In genomic region chr3:15647629-15648167, GRCh38 we compare ENCODE assay signal across 8 cellular contexts. TPM values are rescaled to one million over a fixed set of nuclear protein-coding genes. Genes with fewer than 3 reads are reported as not detected.
DNase-seq lines count a peak whose midpoint lies in the region; ATAC-seq and TF ChIP-seq lines count a peak whose summit lies in the region.

No MANE protein-coding gene starts in this region.

- POLR2A ChIA-PET in PC-9 (lab: Charles Lee; ENCODE audit: unreplicated experiment), result interaction anchor here (0.7 kb wide), 2 partner anchors 8 to 10 kb away, joined by 4 to 6 read pairs; no protein-coding TSS in a partner anchor

- TSS peak; percentile 87 for BruUV-seq in PC-9 (replicated peaks; lab: Mats Ljungman, UMichigan)

- H3K36me3 Mint-ChIP-seq in endodermal cell (ENCODE audit: low read depth), result peaks cover 28% of the 10 kb centered on the region

- H3K27ac Mint-ChIP-seq in endodermal cell, result no peak overlapping the region

- no peak overlapping the region; the same call in 1 of the 2 replicates for H3K4me3 ChIP-seq in PC-9
- no peak overlapping the region for H3K4me3 ChIP-seq in endodermal cell (ENCODE audit: low read length)

- DNase-seq in PC-9 (peak; percentile 25 to 64), left ventricle myocardium superior (no peak), endodermal cell (no peak), NCI-H1092 (lab: John Stamatoyannopoulos, UW) (no peak)
- DNase-seq in activated effector memory CD4-positive, alpha-beta T cell treated with anti-CD3 and anti-CD28 coated beads, Interleukin-2, amount 50 U/mL, for 16 hours, result peak; percentile 79
- peak in 4 of 6 experiments; percentile 11 to 69 (median 66) for DNase-seq in stimulated activated naive CD4-positive, alpha-beta T cell (lab: John Stamatoyannopoulos, UW)

- TF ChIP-seq CTCF in PC-9 (conservative IDR thresholded peaks at IDR 0.05) (no peak), endodermal cell (conservative IDR thresholded peaks at IDR 0.05) (no peak)

- H3K9me3 Mint-ChIP-seq in endodermal cell, result peaks cover 2% of the 10 kb centered on the region

- peak; percentile 81 for ATAC-seq in GM18519 (IDR thresholded peaks at IDR 0.05; ENCODE audit: low FRiP score, unreplicated experiment)
- ATAC-seq in HG02870 (IDR thresholded peaks at IDR 0.05; ENCODE audit: unreplicated experiment), result peak; percentile 88
- peak; percentile 33 for ATAC-seq in left ventricle myocardium superior

- H3K9me2 ChIP-seq in PC-9 (ENCODE audit: insufficient read depth), result no peaks in the 10 kb centered on the region

- H4K20me1 ChIP-seq in PC-9 (ENCODE audit: insufficient read depth), result no peaks in the 10 kb centered on the region

- H3K9me3 ChIP-seq in PC-9 (ENCODE audit: insufficient read depth, low read depth), result peaks cover 12% of the 10 kb centered on the region; the same call in 1 of the 2 replicates
- H3K9me3 ChIP-seq in endodermal cell (ENCODE audit: control insufficient read depth, low read length), result no peaks in the 10 kb centered on the region

- CTCF ChIA-PET in PC-9 (lab: Charles Lee), result interaction anchor here (1.3 kb wide), 1 partner anchor 12 kb away, joined by 3 read pairs; no protein-coding TSS in a partner anchor

- H3K27ac ChIP-seq in PC-9 (peak overlapping the region; percentile 82), endodermal cell (ENCODE audit: low read depth, low read length) (no peak overlapping the region)

- H3F3A ChIP-seq in PC-9 (ENCODE audit: insufficient read depth, low read depth), result peaks cover 40% of the 10 kb centered on the region

- H2AFZ ChIP-seq in PC-9, result peak overlapping the region; percentile 21; the same call in 1 of the 2 replicates

- H3K36me3 ChIP-seq in PC-9 (ENCODE audit: low read depth) (no peaks in the 10 kb centered on the region), endodermal cell (ENCODE audit: control insufficient read depth, insufficient read depth, low read length) (peaks cover 6% of the 10 kb centered on the region)

- H3K27me3 Mint-ChIP-seq in endodermal cell (ENCODE audit: insufficient read depth), result no peaks in the 10 kb centered on the region

- no peaks in the 10 kb centered on the region for H3K4me1 Mint-ChIP-seq in endodermal cell

- no peak overlapping the region for H3K9ac ChIP-seq in endodermal cell (ENCODE audit: extremely low read depth, low read length, poor library complexity, severe bottlenecking)

- peaks cover 40% of the 10 kb centered on the region for H3K4me1 ChIP-seq in PC-9 (replicated peaks; ENCODE audit: insufficient read depth)
- H3K4me1 ChIP-seq in endodermal cell (ENCODE audit: control insufficient read depth, insufficient read depth, low read length), result no peaks in the 10 kb centered on the region

- H3K4me3 Mint-ChIP-seq in endodermal cell, result no peak overlapping the region

- no peaks in the 10 kb centered on the region for H3K79me2 ChIP-seq in PC-9 (ENCODE audit: low read depth)

- H3K27me3 ChIP-seq in PC-9 (ENCODE audit: insufficient read depth, low read depth), result no peaks in the 10 kb centered on the region
- no peaks in the 10 kb centered on the region for H3K27me3 ChIP-seq in endodermal cell (ENCODE audit: control insufficient read depth, insufficient read depth, low read length, poor library complexity, severe bottlenecking)

- intact Hi-C loops in PC-9 (cut with micrococcal nuclease; ENCODE audit: unreplicated experiment) (loop anchor here (1.0 to 2.0 kb wide), 2 partner anchors 16 to 211 kb away; no protein-coding TSS in a partner anchor), left ventricle myocardium superior (cut with micrococcal nuclease) (no loop called here)

- 94 to 95% methylated on average over 2 to 4 of the region's 4 CpGs for WGBS in endodermal cell (ENCODE audit: insufficient coverage in 1 of 2, insufficient read length in 1 of 2), 2 experiments

- H3K4me2 ChIP-seq in PC-9, result peak overlapping the region; percentile 73

RNA-seq across cellular contexts. Expression of gene BTD, which starts 46.2 kb away (rescaled TPM):
- total RNA-seq in PC-9 (2021), result 15.6 and 18.1 TPM in 2 replicates
- total RNA-seq in left ventricle myocardium superior, result 11.0 TPM
- 10 to 100 TPM; 25.7 to 27.8 TPM for total RNA-seq in endodermal cell
- polyA plus RNA-seq in endodermal cell (2013, experiment 1 of 2), result 17.7 TPM
- polyA plus RNA-seq in endodermal cell (2013, experiment 2 of 2), result 13.5 TPM

RNA-seq across cellular contexts. Expression of gene HACL1, which starts 46.3 kb away (rescaled TPM):
- total RNA-seq in PC-9 (2021), result 28.7 and 31.7 TPM in 2 replicates
- 15.6 TPM for total RNA-seq in left ventricle myocardium superior
- total RNA-seq in endodermal cell, result 10 to 100 TPM; 39.4 to 41.8 TPM
- polyA plus RNA-seq in endodermal cell (2013, experiment 1 of 2), result 24.6 TPM
- 23.7 TPM for polyA plus RNA-seq in endodermal cell (2013, experiment 2 of 2)

Comparison
In these comparisons a context has a peak if more than half of its experiments do, and no peak if none do; other contexts are left out.
1. ATAC-seq: peak in every context shown above with its lines; median percentile 88 in HG02870; 81 in GM18519; 33 in left ventricle myocardium superior.
2. DNase-seq: peak in PC-9 (2 of 2), activated effector memory CD4-positive, alpha-beta T cell treated with anti-CD3 and anti-CD28 coated beads, Interleukin-2, amount 50 U/mL, for 16 hours (single experiment) and stimulated activated naive CD4-positive, alpha-beta T cell (4 of 6); none in left ventricle myocardium superior (single experiment), endodermal cell (single experiment) and NCI-H1092 (single experiment).